Comparison of ENCODE assay signal across 1 cellular context in genomic region chr16:81586976-81587625, GRCh38.
TF ChIP-seq lines count a peak whose summit lies in the region.

No MANE protein-coding gene starts in this region.

TF ChIP-seq in GM23338, 12 proteins besides CTCF, POLR2A, EP300 and RAD21 (continued from another document):
- TF ChIP-seq REST (IDR thresholded peaks at IDR 0.05; ENCODE audit: unreplicated experiment) (no peak), ZNF114 (CRISPR knock-in tag; IDR thresholded peaks at IDR 0.05) (no peak), ZNF331 (CRISPR knock-in tag; IDR thresholded peaks at IDR 0.05; ENCODE audit: low read depth) (no peak), CREB1 (CRISPR knock-in tag; IDR thresholded peaks at IDR 0.05; ENCODE audit: low read depth) (no peak), NANOG (IDR thresholded peaks at IDR 0.05; ENCODE audit: borderline replicate concordance) (no peak), STAT1 (IDR thresholded peaks at IDR 0.05; ENCODE audit: unreplicated experiment) (no peak), JUNB (IDR thresholded peaks at IDR 0.05; ENCODE audit: unreplicated experiment) (no peak), ZNF462 (CRISPR knock-in tag; IDR thresholded peaks at IDR 0.05) (no peak)
